16 cellular contexts compared by ENCODE assay signal in genomic region chr17:3685174-3685812, GRCh38. TPM values are rescaled to one million over a fixed set of nuclear protein-coding genes. Genes with fewer than 3 reads are reported as not detected.
"Had no signal": no experiment of that assay in that cellular context is flagged by ENCODE, and none has a peak within 500 bp of the region (broad histone marks: within the 10 kb centered on the region; RNA-seq: fewer than 3 reads in every experiment).

No MANE protein-coding gene starts in this region.

- H3K36me3 ChIP-seq: lower lobe of right lung, sigmoid colon had no signal

- H3K27ac Mint-ChIP-seq: activated CD4-positive, alpha-beta T cell treated with anti-CD3 and anti-CD28 coated beads, Interleukin-2, amount 10 ng/mL, durations not matched to agents 24 days and 14 days; activated naive CD4-positive, alpha-beta T cell treated with anti-CD3 and anti-CD28 coated beads, Interleukin-2, amount 10 ng/mL, durations not matched to agents 7 days and 5 days; activated T-helper 2 cell treated with anti-CD3 and anti-CD28 coated beads, Interferon-gamma antibody, Interleukin-2, Interleukin-4, amounts not matched to agents 10 μg/mL and 5 μg/mL and 100 μg/mL, durations not matched to agents 14 hours and 24 hours and 36 hours; stimulated activated naive CD8-positive, alpha-beta T cell treated with anti-CD3 and anti-CD28 coated beads, Interleukin-15, Interleukin-2, amounts not matched to agents 100 ng/mL and 50 ng/mL, for 24 hours; T-helper 1 cell treated with Interleukin-12 subunit alpha and Interleukin-12 subunit beta and Interleukin-4 antibody, amounts not matched to agents 30 μg/mL and 1 μg/mL, for 36 hours had no signal

- H3K4me3 Mint-ChIP-seq: activated CD4-positive, alpha-beta T cell treated with anti-CD3 and anti-CD28 coated beads, Interleukin-2, amount 10 ng/mL, durations not matched to agents 24 days and 14 days; activated naive CD4-positive, alpha-beta T cell treated with anti-CD3 and anti-CD28 coated beads, Interleukin-2, amount 10 ng/mL, durations not matched to agents 7 days and 5 days; nephron progenitor cell; stimulated activated naive CD8-positive, alpha-beta T cell treated with anti-CD3 and anti-CD28 coated beads, Interleukin-15, Interleukin-2, amounts not matched to agents 100 ng/mL and 50 ng/mL, for 24 hours; T-helper 1 cell treated with Interleukin-12 subunit alpha and Interleukin-12 subunit beta and Interleukin-4 antibody, amounts not matched to agents 30 μg/mL and 1 μg/mL, for 36 hours had no signal

- H3K9me3 ChIP-seq: lower lobe of right lung, mucosa of descending colon, sigmoid colon had no signal

- H2AFZ ChIP-seq: hepatocyte had no signal

- H3K27me3 Mint-ChIP-seq: activated CD4-positive, alpha-beta T cell treated with anti-CD3 and anti-CD28 coated beads, Interleukin-2, amount 10 ng/mL, durations not matched to agents 24 days and 14 days; activated naive CD4-positive, alpha-beta T cell treated with anti-CD3 and anti-CD28 coated beads, Interleukin-2, amount 10 ng/mL, durations not matched to agents 7 days and 5 days; stimulated activated naive CD8-positive, alpha-beta T cell treated with anti-CD3 and anti-CD28 coated beads, Interleukin-15, Interleukin-2, amounts not matched to agents 100 ng/mL and 50 ng/mL, for 24 hours had no signal

- ATAC-seq: lower lobe of right lung, mucosa of descending colon had no signal

- H3K79me2 ChIP-seq: hepatocyte had no signal

- H3K9me3 Mint-ChIP-seq: activated CD4-positive, alpha-beta T cell treated with anti-CD3 and anti-CD28 coated beads, Interleukin-2, amount 10 ng/mL, durations not matched to agents 24 days and 14 days; activated naive CD4-positive, alpha-beta T cell treated with anti-CD3 and anti-CD28 coated beads, Interleukin-2, amount 10 ng/mL, durations not matched to agents 7 days and 5 days; activated T-helper 2 cell treated with anti-CD3 and anti-CD28 coated beads, Interferon-gamma antibody, Interleukin-2, Interleukin-4, amounts not matched to agents 10 μg/mL and 5 μg/mL and 100 μg/mL, durations not matched to agents 14 hours and 24 hours and 36 hours; nephron progenitor cell; stimulated activated naive CD8-positive, alpha-beta T cell treated with anti-CD3 and anti-CD28 coated beads, Interleukin-15, Interleukin-2, amounts not matched to agents 100 ng/mL and 50 ng/mL, for 24 hours; T-helper 1 cell treated with Interleukin-12 subunit alpha and Interleukin-12 subunit beta and Interleukin-4 antibody, amounts not matched to agents 30 μg/mL and 1 μg/mL, for 36 hours had no signal

- H3K27me3 ChIP-seq: hepatocyte had no signal

- DNase-seq: activated CD4-positive, alpha-beta T cell treated with anti-CD3 and anti-CD28 coated beads, Interleukin-2, amount 10 ng/mL, durations not matched to agents 24 days and 14 days; activated naive CD4-positive, alpha-beta T cell treated with anti-CD3 and anti-CD28 coated beads, Interleukin-2, amount 10 ng/mL, durations not matched to agents 7 days and 5 days; activated T-cell treated with anti-CD3 and anti-CD28 coated beads for 4 hours; caudate nucleus; cortex of kidney; effector CD8-positive, alpha-beta T cell; lower lobe of right lung; mucosa of descending colon; nephron progenitor cell; sigmoid colon; stimulated activated CD4-positive, alpha-beta T cell treated with anti-CD3 and anti-CD28 coated beads, Interleukin-2, amount 100 ng/mL, for 48 hours had no signal

- H3K4me2 ChIP-seq: hepatocyte had no signal

- H3K27ac ChIP-seq: epithelial cell of prostate, hepatocyte, lower lobe of right lung, sigmoid colon had no signal

- H3K4me3 ChIP-seq: hepatocyte, lower lobe of right lung, mucosa of descending colon, sigmoid colon had no signal

- H3K4me1 ChIP-seq: lower lobe of right lung, sigmoid colon had no signal

RNA-seq across cellular contexts. Expression of gene P2RX5, which starts 10.7 kb away (rescaled TPM):
- total RNA-seq: hepatocyte had no signal
- polyA plus RNA-seq: hepatocyte had no signal
